Comparison of ENCODE assay signal across 1 cellular context in the genomic region with DNA sequence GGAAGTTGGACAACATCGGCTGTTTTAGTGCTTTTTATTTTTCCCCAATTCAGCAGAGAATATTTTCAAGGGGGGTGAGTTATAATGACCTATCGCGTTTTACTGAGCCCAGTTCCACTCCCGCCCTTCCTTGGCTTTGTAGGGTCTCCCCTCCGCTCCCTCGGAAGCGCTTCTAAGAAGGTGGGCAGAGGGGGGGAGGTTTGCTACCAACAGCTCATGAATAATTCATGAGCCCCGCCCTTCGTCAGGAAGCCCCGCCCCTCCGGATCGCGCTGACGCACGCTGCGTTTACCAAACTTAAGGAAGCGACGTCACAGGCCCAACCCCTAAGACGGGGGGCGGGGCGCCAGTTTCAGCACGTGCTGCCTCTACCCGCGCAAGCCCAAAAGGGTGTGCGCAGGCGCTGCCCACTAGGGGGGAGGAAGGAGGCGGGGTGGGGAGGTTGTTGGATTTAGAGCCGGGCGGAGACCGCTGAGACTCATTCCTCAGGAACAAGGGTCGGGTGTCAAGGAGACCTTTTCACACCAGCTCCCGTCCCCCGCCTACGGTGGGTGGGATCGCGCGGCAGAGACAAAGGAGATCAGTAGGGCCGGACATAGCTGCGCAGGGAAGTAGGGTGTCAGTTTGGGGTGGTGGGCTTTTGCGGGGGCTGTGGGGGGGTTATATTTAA.
TF ChIP-seq lines count a peak whose summit lies in the region.

No MANE protein-coding gene starts in this region.

TF ChIP-seq in K562, 482 proteins besides CTCF, POLR2A, EP300 and RAD21 (continued from another document and continues in another):
- TF ChIP-seq, protein P1, sequence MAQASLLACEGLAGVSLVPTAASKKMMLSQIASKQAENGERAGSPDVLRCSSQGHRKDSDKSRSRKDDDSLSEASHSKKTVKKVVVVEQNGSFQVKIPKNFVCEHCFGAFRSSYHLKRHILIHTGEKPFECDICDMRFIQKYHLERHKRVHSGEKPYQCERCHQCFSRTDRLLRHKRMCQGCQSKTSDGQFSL (CRISPR knock-in tag; IDR thresholded peaks at IDR 0.05), result peak; percentile 87
- TF ChIP-seq, protein P1 (tag; IDR thresholded peaks at IDR 0.05), result peak in 1 of 2 experiments; percentile 92; a peak in 2 of 4 replicates
- TF ChIP-seq, protein P2, sequence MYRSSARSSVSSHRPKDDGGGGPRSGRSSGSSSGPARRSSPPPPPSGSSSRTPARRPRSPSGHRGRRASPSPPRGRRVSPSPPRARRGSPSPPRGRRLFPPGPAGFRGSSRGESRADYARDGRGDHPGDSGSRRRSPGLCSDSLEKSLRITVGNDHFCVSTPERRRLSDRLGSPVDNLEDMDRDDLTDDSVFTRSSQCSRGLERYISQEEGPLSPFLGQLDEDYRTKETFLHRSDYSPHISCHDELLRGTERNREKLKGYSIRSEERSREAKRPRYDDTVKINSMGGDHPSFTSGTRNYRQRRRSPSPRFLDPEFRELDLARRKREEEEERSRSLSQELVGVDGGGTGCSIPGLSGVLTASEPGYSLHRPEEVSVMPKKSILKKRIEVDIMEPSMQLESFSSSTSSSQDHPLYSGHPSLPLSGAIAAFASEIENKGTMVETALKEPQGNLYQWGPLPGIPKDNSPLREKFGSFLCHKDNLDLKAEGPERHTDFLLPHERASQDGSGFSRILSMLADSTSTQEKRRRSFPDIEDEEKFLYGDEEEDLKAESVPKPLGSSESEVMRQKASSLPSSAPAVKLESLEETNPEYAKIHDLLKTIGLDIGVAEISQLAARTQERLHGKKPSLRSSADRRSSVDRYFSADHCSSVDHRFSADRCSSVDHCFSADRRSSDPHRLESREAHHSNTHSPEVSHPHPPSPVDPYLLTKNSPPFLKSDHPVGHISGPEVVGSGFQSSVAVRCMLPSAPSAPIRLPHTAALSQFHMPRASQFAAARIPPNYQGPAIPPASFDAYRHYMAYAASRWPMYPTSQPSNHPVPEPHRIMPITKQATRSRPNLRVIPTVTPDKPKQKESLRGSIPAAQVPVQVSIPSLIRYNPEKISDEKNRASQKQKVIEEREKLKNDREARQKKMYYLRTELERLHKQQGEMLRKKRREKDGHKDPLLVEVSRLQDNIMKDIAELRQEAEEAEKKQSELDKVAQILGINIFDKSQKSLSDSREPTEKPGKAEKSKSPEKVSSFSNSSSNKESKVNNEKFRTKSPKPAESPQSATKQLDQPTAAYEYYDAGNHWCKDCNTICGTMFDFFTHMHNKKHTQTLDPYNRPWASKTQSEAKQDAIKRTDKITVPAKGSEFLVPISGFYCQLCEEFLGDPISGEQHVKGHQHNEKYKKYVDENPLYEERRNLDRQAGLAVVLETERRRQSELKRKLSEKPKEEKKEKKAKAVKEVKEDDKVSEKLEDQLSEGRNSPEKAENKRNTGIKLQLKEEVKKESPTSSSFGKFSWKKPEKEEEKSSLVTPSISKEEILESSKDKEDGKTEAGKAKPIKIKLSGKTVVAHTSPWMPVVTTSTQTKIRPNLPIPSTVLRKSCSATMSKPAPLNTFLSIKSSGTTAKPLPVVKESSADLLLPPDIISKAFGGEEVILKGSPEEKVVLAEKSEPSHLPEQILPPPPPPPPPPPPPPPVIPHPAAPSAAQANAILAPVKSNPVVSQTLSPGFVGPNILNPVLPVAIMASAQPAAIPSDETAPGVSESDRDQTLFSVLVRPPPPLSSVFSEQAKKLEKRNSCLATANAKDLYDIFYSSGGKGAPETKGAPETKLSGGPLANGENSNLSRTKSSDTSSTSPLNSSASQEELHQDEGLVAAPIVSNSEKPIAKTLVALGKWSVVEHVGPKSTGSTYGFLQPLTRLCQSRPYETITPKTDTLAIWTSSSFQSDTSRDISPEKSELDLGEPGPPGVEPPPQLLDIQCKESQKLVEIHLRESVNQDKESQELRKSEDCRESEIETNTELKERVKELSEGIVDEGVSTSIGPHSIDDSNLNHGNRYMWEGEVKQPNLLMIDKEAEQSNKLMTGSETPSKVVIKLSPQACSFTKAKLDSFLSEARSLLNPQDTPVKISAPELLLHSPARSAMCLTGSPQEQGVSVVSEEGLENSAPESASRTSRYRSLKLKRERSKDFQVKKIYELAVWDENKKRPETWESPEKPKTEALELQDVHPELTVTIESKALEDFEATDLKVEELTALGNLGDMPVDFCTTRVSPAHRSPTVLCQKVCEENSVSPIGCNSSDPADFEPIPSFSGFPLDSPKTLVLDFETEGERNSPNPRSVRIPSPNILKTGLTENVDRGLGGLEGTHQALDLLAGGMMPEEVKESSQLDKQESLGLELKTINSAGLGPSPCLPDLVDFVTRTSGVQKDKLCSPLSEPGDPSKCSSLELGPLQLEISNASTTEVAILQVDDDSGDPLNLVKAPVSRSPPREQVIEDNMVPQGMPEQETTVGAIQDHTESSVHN (IDR thresholded peaks at IDR 0.05; ENCODE audit: borderline replicate concordance in 1 of 2, low read depth in 1 of 2), result peak in 1 of 2 experiments; percentile 77; a peak in 1 of 4 replicates
- peak; percentile 87 for TF ChIP-seq RB1 (IDR thresholded peaks at IDR 0.05; ENCODE audit: low read depth)
- peak; percentile 64 for TF ChIP-seq MAFK (IDR thresholded peaks at IDR 0.05; ENCODE audit: low read length)
- TF ChIP-seq ZNF224 (CRISPR knock-in tag; IDR thresholded peaks at IDR 0.05), result 0 out of 2 replicates have a peak, but pooled peaks have one; percentile 83
- peak; percentile 86 for TF ChIP-seq ZNF316 (IDR thresholded peaks at IDR 0.05)
- peak; percentile 78 for TF ChIP-seq CC2D1A (IDR thresholded peaks at IDR 0.05)
- peak; percentile 95 for TF ChIP-seq L3MBTL2 (IDR thresholded peaks at IDR 0.05)
- 0 out of 2 replicates have a peak, but pooled peaks have one; percentile 37 for TF ChIP-seq NR2C2 (CRISPR knock-in tag; IDR thresholded peaks at IDR 0.05)
- peak; percentile 79 for TF ChIP-seq NR2C2 (tag; IDR thresholded peaks at IDR 0.05)
- TF ChIP-seq SRSF3 (IDR thresholded peaks at IDR 0.05; ENCODE audit: insufficient read depth, low read length), result no peak
- TF ChIP-seq NFXL1 (CRISPR knock-in tag; IDR thresholded peaks at IDR 0.05), result peak; percentile 78; the same call in 1 of the 2 replicates
- TF ChIP-seq, protein P3, sequence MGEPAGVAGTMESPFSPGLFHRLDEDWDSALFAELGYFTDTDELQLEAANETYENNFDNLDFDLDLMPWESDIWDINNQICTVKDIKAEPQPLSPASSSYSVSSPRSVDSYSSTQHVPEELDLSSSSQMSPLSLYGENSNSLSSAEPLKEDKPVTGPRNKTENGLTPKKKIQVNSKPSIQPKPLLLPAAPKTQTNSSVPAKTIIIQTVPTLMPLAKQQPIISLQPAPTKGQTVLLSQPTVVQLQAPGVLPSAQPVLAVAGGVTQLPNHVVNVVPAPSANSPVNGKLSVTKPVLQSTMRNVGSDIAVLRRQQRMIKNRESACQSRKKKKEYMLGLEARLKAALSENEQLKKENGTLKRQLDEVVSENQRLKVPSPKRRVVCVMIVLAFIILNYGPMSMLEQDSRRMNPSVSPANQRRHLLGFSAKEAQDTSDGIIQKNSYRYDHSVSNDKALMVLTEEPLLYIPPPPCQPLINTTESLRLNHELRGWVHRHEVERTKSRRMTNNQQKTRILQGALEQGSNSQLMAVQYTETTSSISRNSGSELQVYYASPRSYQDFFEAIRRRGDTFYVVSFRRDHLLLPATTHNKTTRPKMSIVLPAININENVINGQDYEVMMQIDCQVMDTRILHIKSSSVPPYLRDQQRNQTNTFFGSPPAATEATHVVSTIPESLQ (CRISPR knock-in tag; IDR thresholded peaks at IDR 0.05), result 0 out of 2 replicates have a peak, but pooled peaks have one; percentile 14
- TF ChIP-seq ILF3 (IDR thresholded peaks at IDR 0.05; ENCODE audit: borderline replicate concordance), result no peak
- TF ChIP-seq, protein P4, sequence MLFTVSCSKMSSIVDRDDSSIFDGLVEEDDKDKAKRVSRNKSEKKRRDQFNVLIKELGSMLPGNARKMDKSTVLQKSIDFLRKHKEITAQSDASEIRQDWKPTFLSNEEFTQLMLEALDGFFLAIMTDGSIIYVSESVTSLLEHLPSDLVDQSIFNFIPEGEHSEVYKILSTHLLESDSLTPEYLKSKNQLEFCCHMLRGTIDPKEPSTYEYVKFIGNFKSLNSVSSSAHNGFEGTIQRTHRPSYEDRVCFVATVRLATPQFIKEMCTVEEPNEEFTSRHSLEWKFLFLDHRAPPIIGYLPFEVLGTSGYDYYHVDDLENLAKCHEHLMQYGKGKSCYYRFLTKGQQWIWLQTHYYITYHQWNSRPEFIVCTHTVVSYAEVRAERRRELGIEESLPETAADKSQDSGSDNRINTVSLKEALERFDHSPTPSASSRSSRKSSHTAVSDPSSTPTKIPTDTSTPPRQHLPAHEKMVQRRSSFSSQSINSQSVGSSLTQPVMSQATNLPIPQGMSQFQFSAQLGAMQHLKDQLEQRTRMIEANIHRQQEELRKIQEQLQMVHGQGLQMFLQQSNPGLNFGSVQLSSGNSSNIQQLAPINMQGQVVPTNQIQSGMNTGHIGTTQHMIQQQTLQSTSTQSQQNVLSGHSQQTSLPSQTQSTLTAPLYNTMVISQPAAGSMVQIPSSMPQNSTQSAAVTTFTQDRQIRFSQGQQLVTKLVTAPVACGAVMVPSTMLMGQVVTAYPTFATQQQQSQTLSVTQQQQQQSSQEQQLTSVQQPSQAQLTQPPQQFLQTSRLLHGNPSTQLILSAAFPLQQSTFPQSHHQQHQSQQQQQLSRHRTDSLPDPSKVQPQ (CRISPR knock-in tag; IDR thresholded peaks at IDR 0.05; ENCODE audit: borderline replicate concordance), result no peak
- TF ChIP-seq SUPT5H (IDR thresholded peaks at IDR 0.05), result peak; percentile 95
- no peak for TF ChIP-seq CCAR2 (IDR thresholded peaks at IDR 0.05; ENCODE audit: low read depth, low read length)
- TF ChIP-seq HDAC6 (IDR thresholded peaks at IDR 0.05; ENCODE audit: low read depth, low read length), result 0 out of 2 replicates have a peak, but pooled peaks have one; percentile 40
- TF ChIP-seq RHOXF2B (CRISPR knock-in tag; conservative IDR thresholded peaks at IDR 0.05), result 0 out of 2 replicates have a peak, but pooled peaks have one; percentile 20
- peak; percentile 55 for TF ChIP-seq NFIC (IDR thresholded peaks at IDR 0.05)
- TF ChIP-seq, protein P5, sequence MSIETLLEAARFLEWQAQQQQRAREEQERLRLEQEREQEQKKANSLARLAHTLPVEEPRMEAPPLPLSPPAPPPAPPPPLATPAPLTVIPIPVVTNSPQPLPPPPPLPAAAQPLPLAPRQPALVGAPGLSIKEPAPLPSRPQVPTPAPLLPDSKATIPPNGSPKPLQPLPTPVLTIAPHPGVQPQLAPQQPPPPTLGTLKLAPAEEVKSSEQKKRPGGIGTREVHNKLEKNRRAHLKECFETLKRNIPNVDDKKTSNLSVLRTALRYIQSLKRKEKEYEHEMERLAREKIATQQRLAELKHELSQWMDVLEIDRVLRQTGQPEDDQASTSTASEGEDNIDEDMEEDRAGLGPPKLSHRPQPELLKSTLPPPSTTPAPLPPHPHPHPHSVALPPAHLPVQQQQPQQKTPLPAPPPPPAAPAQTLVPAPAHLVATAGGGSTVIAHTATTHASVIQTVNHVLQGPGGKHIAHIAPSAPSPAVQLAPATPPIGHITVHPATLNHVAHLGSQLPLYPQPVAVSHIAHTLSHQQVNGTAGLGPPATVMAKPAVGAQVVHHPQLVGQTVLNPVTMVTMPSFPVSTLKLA (conservative IDR thresholded peaks at IDR 0.05), result peak; percentile 98
- TF ChIP-seq ZFPM2 (CRISPR knock-in tag; IDR thresholded peaks at IDR 0.05), result no peak
- peak; percentile 44 for TF ChIP-seq NFRKB (IDR thresholded peaks at IDR 0.05; ENCODE audit: low read depth)
- 0 out of 2 replicates have a peak, but pooled peaks have one; percentile 5 for TF ChIP-seq SIN3B (IDR thresholded peaks at IDR 0.05; ENCODE audit: low read depth)
- no peak for TF ChIP-seq SP2 (IDR thresholded peaks at IDR 0.05; ENCODE audit: extremely low read depth, low read depth, low read length, poor library complexity, severe bottlenecking)
- TF ChIP-seq TSC22D4 (tag; IDR thresholded peaks at IDR 0.05), result no peak
- TF ChIP-seq PHF8 (IDR thresholded peaks at IDR 0.05; ENCODE audit: borderline replicate concordance, low read length), result peak; percentile 66
- TF ChIP-seq WHSC1 (IDR thresholded peaks at IDR 0.05; ENCODE audit: low read length), result no peak
- peak in 1 of 2 experiments; percentile 35; a peak in 2 of 4 replicates for TF ChIP-seq SIN3A (IDR thresholded peaks at IDR 0.05; ENCODE audit: borderline replicate concordance in 2 of 2, control insufficient read depth in 1 of 2, low read depth in 2 of 2, low read length in 2 of 2)
- TF ChIP-seq RAD51 (IDR thresholded peaks at IDR 0.05; ENCODE audit: borderline replicate concordance, low read depth), result peak; percentile 88
- TF ChIP-seq, protein P6, sequence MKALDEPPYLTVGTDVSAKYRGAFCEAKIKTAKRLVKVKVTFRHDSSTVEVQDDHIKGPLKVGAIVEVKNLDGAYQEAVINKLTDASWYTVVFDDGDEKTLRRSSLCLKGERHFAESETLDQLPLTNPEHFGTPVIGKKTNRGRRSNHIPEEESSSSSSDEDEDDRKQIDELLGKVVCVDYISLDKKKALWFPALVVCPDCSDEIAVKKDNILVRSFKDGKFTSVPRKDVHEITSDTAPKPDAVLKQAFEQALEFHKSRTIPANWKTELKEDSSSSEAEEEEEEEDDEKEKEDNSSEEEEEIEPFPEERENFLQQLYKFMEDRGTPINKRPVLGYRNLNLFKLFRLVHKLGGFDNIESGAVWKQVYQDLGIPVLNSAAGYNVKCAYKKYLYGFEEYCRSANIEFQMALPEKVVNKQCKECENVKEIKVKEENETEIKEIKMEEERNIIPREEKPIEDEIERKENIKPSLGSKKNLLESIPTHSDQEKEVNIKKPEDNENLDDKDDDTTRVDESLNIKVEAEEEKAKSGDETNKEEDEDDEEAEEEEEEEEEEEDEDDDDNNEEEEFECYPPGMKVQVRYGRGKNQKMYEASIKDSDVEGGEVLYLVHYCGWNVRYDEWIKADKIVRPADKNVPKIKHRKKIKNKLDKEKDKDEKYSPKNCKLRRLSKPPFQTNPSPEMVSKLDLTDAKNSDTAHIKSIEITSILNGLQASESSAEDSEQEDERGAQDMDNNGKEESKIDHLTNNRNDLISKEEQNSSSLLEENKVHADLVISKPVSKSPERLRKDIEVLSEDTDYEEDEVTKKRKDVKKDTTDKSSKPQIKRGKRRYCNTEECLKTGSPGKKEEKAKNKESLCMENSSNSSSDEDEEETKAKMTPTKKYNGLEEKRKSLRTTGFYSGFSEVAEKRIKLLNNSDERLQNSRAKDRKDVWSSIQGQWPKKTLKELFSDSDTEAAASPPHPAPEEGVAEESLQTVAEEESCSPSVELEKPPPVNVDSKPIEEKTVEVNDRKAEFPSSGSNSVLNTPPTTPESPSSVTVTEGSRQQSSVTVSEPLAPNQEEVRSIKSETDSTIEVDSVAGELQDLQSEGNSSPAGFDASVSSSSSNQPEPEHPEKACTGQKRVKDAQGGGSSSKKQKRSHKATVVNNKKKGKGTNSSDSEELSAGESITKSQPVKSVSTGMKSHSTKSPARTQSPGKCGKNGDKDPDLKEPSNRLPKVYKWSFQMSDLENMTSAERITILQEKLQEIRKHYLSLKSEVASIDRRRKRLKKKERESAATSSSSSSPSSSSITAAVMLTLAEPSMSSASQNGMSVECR (CRISPR knock-in tag; IDR thresholded peaks at IDR 0.05), result peak; percentile 42
- no peak for TF ChIP-seq HDAC3 (IDR thresholded peaks at IDR 0.05; ENCODE audit: borderline replicate concordance, partially characterized antibody)
- TF ChIP-seq SAFB (IDR thresholded peaks at IDR 0.05; ENCODE audit: borderline replicate concordance, low read depth, low read length), result no peak
- TF ChIP-seq ZNF239 (CRISPR knock-in tag; IDR thresholded peaks at IDR 0.05), result peak; percentile 7; the same call in 1 of the 2 replicates
- TF ChIP-seq GATAD2A (IDR thresholded peaks at IDR 0.05), result no peak
- TF ChIP-seq CBFA2T2 (conservative IDR thresholded peaks at IDR 0.05), result 0 out of 2 replicates have a peak, but pooled peaks have one; percentile 11
